Comparison of ENCODE assay signal across 20 cellular contexts in the genomic region with DNA sequence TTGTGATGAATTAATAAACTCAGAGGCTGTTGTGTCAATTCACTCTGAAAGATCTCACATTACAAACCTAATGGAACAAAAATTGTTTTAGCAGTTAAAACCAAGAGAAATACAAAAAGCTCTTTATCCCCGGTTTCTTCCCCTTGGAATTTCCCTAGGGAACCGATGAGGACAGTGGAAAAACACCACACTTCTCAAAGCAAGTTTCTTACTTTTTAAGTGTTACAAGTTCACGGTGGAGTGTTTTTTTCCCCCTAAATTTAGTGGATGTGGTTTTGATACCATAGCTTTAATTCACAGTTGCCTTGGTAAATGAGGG. TPM values are rescaled to one million over a fixed set of nuclear protein-coding genes. Genes with fewer than 3 reads are reported as not detected.
DNase-seq lines count a peak whose midpoint lies in the region; ATAC-seq and TF ChIP-seq lines count a peak whose summit lies in the region.
"Had no signal": no experiment of that assay in that cellular context is flagged by ENCODE, and none has a peak within 500 bp of the region (broad histone marks: within the 10 kb centered on the region; RNA-seq: fewer than 3 reads in every experiment).

No MANE protein-coding gene starts in this region.

- H3K4me3 Mint-ChIP-seq in endodermal cell: peak overlapping the region; percentile 2
- H3K4me3 Mint-ChIP-seq: CD4-positive, CD25-positive, alpha-beta regulatory T cell had no signal

- H3K4me1 Mint-ChIP-seq in endodermal cell: peaks cover 54% of the 10 kb centered on the region
- H3K4me1 Mint-ChIP-seq: CD4-positive, CD25-positive, alpha-beta regulatory T cell had no signal

- H3K36me3 ChIP-seq in HUES64 (ENCODE audit: insufficient read depth, low read length) (peaks cover 13% of the 10 kb centered on the region), endodermal cell (ENCODE audit: control insufficient read depth, insufficient read depth, low read length) (peaks cover 10% of the 10 kb centered on the region), lower lobe of right lung (peaks cover 4% of the 10 kb centered on the region)

- H3K27ac Mint-ChIP-seq in endodermal cell: peak overlapping the region; percentile 60
- H3K27ac Mint-ChIP-seq: CD4-positive, CD25-positive, alpha-beta regulatory T cell had no signal

- DNase-seq in Right ventricle myocardium inferior (ENCODE audit: missing footprints) (no peak), left ventricle myocardium superior (no peak), endodermal cell (no peak), sciatic nerve (ENCODE audit: low spot score) (no peak), GM20000 (ENCODE audit: low spot score) (no peak), lower lobe of right lung (no peak)
- no peak for DNase-seq in stimulated activated CD4-positive, alpha-beta T cell treated with anti-CD3 and anti-CD28 coated beads, Interleukin-4, amount 100 ng/mL, for 1 hour
- DNase-seq: CD4-positive, CD25-positive, alpha-beta regulatory T cell; DMS153; GDM1; NCI-H1436; NCI-H1930; NCI-H345; NCI-H524 treated with DMSO at 0.1 percent for 48 hours; PC-3 had no signal

- H3K9me3 ChIP-seq in HUES64 (ENCODE audit: insufficient read depth, low read depth, low read length) (no peaks in the 10 kb centered on the region), endodermal cell (ENCODE audit: control insufficient read depth, low read length) (no peaks in the 10 kb centered on the region), lower lobe of right lung (no peaks in the 10 kb centered on the region)
- H3K9me3 ChIP-seq: SJSA1 had no signal

- H3K27me3 Mint-ChIP-seq in endodermal cell (ENCODE audit: insufficient read depth): no peaks in the 10 kb centered on the region

- no peaks in the 10 kb centered on the region for H3K27me3 ChIP-seq in HUES64 (ENCODE audit: insufficient read depth, low read length)
- no peaks in the 10 kb centered on the region for H3K27me3 ChIP-seq in endodermal cell (ENCODE audit: control insufficient read depth, insufficient read depth, low read length, poor library complexity, severe bottlenecking)
- no peaks in the 10 kb centered on the region for H3K27me3 ChIP-seq in lower lobe of right lung (ENCODE audit: low read depth)
- H3K27me3 ChIP-seq: SJSA1 had no signal

- intact Hi-C loops in Right ventricle myocardium inferior (cut with DNase I) (no loop called here), left ventricle myocardium superior (cut with micrococcal nuclease) (no loop called here), sciatic nerve (cut with DNase I) (no loop called here), lower lobe of right lung (cut with DNase I) (no loop called here)

- peak overlapping the region; percentile 14; the same call in 1 of the 2 replicates for H3K27ac ChIP-seq in HUES64 (ENCODE audit: low read depth, low read length)
- H3K27ac ChIP-seq in endodermal cell (ENCODE audit: low read depth, low read length): no peak overlapping the region
- no peak overlapping the region for H3K27ac ChIP-seq in lower lobe of right lung
- H3K27ac ChIP-seq: 22Rv1, RWPE1, SJSA1 had no signal

- H3K4me3 ChIP-seq in HUES64 (ENCODE audit: low read length): no peak overlapping the region
- H3K4me3 ChIP-seq in endodermal cell (ENCODE audit: low read length): no peak overlapping the region
- no peak overlapping the region for H3K4me3 ChIP-seq in lower lobe of right lung
- H3K4me3 ChIP-seq: SJSA1 had no signal

- H3K9me3 Mint-ChIP-seq in endodermal cell: no peaks in the 10 kb centered on the region

- 62% methylated on average over 3 of the region's 3 CpGs for WGBS in HUES64
- WGBS in endodermal cell (ENCODE audit: insufficient coverage in 1 of 2, insufficient read length in 1 of 2), 2 experiments: 57% methylated on average over 1 to 3 of the region's 3 CpGs

- H3K36me3 Mint-ChIP-seq in endodermal cell (ENCODE audit: low read depth): peaks cover 21% of the 10 kb centered on the region
- H3K36me3 Mint-ChIP-seq: CD4-positive, CD25-positive, alpha-beta regulatory T cell had no signal

- TF ChIP-seq CTCF in endodermal cell (conservative IDR thresholded peaks at IDR 0.05): no peak
- TF ChIP-seq CTCF in GM20000 (IDR thresholded peaks at IDR 0.05; ENCODE audit: extremely low read depth, missing control alignments): no peak
- TF ChIP-seq CTCF in lower lobe of right lung (IDR thresholded peaks at IDR 0.05): no peak

- peak; percentile 23 for ATAC-seq in Right ventricle myocardium inferior
- ATAC-seq in left ventricle myocardium superior: no peak
- peak; percentile 77 for ATAC-seq in sciatic nerve
- no peak for ATAC-seq in lower lobe of right lung
- ATAC-seq: HCT116, PC-3 had no signal

- H3K9ac ChIP-seq in HUES64 (ENCODE audit: low read depth, low read length): no peak overlapping the region
- H3K9ac ChIP-seq in endodermal cell (ENCODE audit: extremely low read depth, low read length, poor library complexity, severe bottlenecking): no peak overlapping the region

- H3K4me1 ChIP-seq in HUES64 (ENCODE audit: insufficient read depth, low read length) (peaks cover 45% of the 10 kb centered on the region), endodermal cell (ENCODE audit: control insufficient read depth, insufficient read depth, low read length) (peaks cover 22% of the 10 kb centered on the region), lower lobe of right lung (peaks cover 4% of the 10 kb centered on the region)

RNA-seq across cellular contexts. Expression of gene BAMBI, which starts 10.3 kb away (rescaled TPM):
- total RNA-seq in Right ventricle myocardium inferior: 17.9 TPM
- total RNA-seq in left ventricle myocardium superior: 12.5 TPM
- polyA plus RNA-seq in HUES64 (2013, experiment 1 of 2): 19.1 TPM
- polyA plus RNA-seq in HUES64 (2013, experiment 2 of 2): 20.6 TPM
- 10 to 100 TPM; 41.4 to 49.2 TPM for total RNA-seq in endodermal cell
- 37.6 TPM for polyA plus RNA-seq in endodermal cell (2013, experiment 1 of 2)
- polyA plus RNA-seq in endodermal cell (2013, experiment 2 of 2): 37.0 TPM
- total RNA-seq in sciatic nerve: 15.6 TPM
- 7.9 TPM for total RNA-seq in lower lobe of right lung

Comparison
In these comparisons a context has a peak if more than half of its experiments do, and no peak if none do; other contexts are left out.
1. ATAC-seq: peak in Right ventricle myocardium inferior (single experiment) and sciatic nerve (single experiment); none in left ventricle myocardium superior (single experiment) and lower lobe of right lung (0 of 2).